In genomic region chr2:137947714-137948336, GRCh38 we compare ENCODE assay signal across 8 cellular contexts. TPM values are rescaled to one million over a fixed set of nuclear protein-coding genes. Genes with fewer than 3 reads are reported as not detected.
A peak's percentile ranks its signal among the peaks of the same experiment; 100 is the strongest.
DNase-seq lines count a peak whose midpoint lies in the region; ATAC-seq and TF ChIP-seq lines count a peak whose summit lies in the region.

No MANE protein-coding gene starts in this region.

- ATAC-seq in GM19455 (IDR thresholded peaks at IDR 0.05; ENCODE audit: unreplicated experiment) = no peak

- H3K4me3 ChIP-seq in HFF-Myc (replicated peaks; ENCODE audit: low read depth, low read length) (no peak overlapping the region), fibroblast of pulmonary artery (replicated peaks; ENCODE audit: low read depth, low read length) (no peak overlapping the region)

- peak; percentile 59 for TF ChIP-seq CTCF in HFF-Myc (IDR thresholded peaks at IDR 0.05; ENCODE audit: low read depth, low read length, missing control alignments)
- peak; percentile 78 for TF ChIP-seq CTCF in fibroblast of pulmonary artery (IDR thresholded peaks at IDR 0.05; ENCODE audit: low read length, missing control alignments)

- DNase-seq in DMS53 (lab: John Stamatoyannopoulos, UW) (peak; percentile 68), HFF-Myc (ENCODE audit: extremely low read depth, low read depth) (no peak), NCI-H345 (lab: John Stamatoyannopoulos, UW) (peak; percentile 61), fibroblast of pulmonary artery (ENCODE audit: low read depth) (peak; percentile 88), occipital lobe (lab: John Stamatoyannopoulos, UW) (peak; percentile 13), foreskin melanocyte (no peak)
- DNase-seq in activated CD4-positive, alpha-beta T cell treated with anti-CD3 and anti-CD28 coated beads, Interleukin-2, amount 50 U/mL, for 48 hours = peak; percentile 31 to 48

RNA-seq across cellular contexts. Expression of gene HNMT, which starts 16.4 kb away (rescaled TPM):
- total RNA-seq in occipital lobe = 159 TPM

Comparison
In these comparisons a context has a peak if more than half of its experiments do, and no peak if none do; other contexts are left out.
1. DNase-seq: peak in DMS53 (single experiment), NCI-H345 (single experiment), activated CD4-positive, alpha-beta T cell treated with anti-CD3 and anti-CD28 coated beads, Interleukin-2, amount 50 U/mL, for 48 hours (2 of 2), fibroblast of pulmonary artery (single experiment) and occipital lobe (single experiment); none in HFF-Myc (single experiment) and foreskin melanocyte (single experiment).